ENCODE assay signal across 8 cellular contexts in genomic region chr5:16550316-16550952, GRCh38.
DNase-seq lines count a peak whose midpoint lies in the region; ATAC-seq, FAIRE-seq and TF ChIP-seq lines count a peak whose summit lies in the region.

No MANE protein-coding gene starts in this region.

- H3K36me3 ChIP-seq in WERI-Rb-1: no peaks in the 10 kb centered on the region

- peak; percentile 56 for ATAC-seq in HG02610 (IDR thresholded peaks at IDR 0.05; ENCODE audit: unreplicated experiment)

- H3K27ac ChIP-seq in WERI-Rb-1: no peak overlapping the region

- peak; percentile 93 for TF ChIP-seq CTCF in WERI-Rb-1 (IDR thresholded peaks at IDR 0.05; ENCODE audit: low read depth, low read length)

- no peak for TF ChIP-seq POLR2A in GM12891 (IDR thresholded peaks at IDR 0.05; ENCODE audit: low read depth, low read length)

- H3K27me3 ChIP-seq in WERI-Rb-1 (ENCODE audit: insufficient read depth, low read depth, severe bottlenecking): no peaks in the 10 kb centered on the region

- peak; percentile 90 for FAIRE-seq in GM12891 (lab: Jason Lieb, UNC)

- no peak overlapping the region for H3K4me3 ChIP-seq in WERI-Rb-1 (ENCODE audit: low read depth, low read length)

- DNase-seq in AG08396 (ENCODE audit: low spot score) (peak; percentile 69), GM12891 (ENCODE audit: insufficient read length, low spot score) (peak; percentile 36), MV-4-11 (lab: John Stamatoyannopoulos, UW) (peak; percentile 22), WERI-Rb-1 (peak; percentile 71), glomerular visceral epithelial cell (ENCODE audit: extremely low spot score) (peak; percentile 57), ureter (ENCODE audit: low spot score) (no peak)
- peak in 2 of 3 experiments; percentile 12 to 22 for DNase-seq in stimulated activated CD4-positive, alpha-beta T cell treated with anti-CD3 and anti-CD28 coated beads, TNF-alpha, amount 100 ng/mL, for 24 hours (ENCODE audit: low read depth in 3 of 3)

- H3K9me3 ChIP-seq in WERI-Rb-1 (ENCODE audit: severe bottlenecking): no peaks in the 10 kb centered on the region

TF ChIP-seq in GM12891, 5 proteins besides CTCF, POLR2A, EP300 and RAD21:
- no peak for TF ChIP-seq TAF1 (IDR thresholded peaks at IDR 0.05; ENCODE audit: low read depth, low read length)
- TF ChIP-seq POU2F2 (IDR thresholded peaks at IDR 0.05; ENCODE audit: low read depth, low read length): no peak
- no peak for TF ChIP-seq SPI1 (IDR thresholded peaks at IDR 0.05; ENCODE audit: low read depth, low read length)
- no peak for TF ChIP-seq POLR2AphosphoS5 (IDR thresholded peaks at IDR 0.05; ENCODE audit: low read depth, low read length)
- TF ChIP-seq PAX5 (IDR thresholded peaks at IDR 0.05; ENCODE audit: insufficient read depth, low read length, severe bottlenecking): no peak
